In the genomic region with DNA sequence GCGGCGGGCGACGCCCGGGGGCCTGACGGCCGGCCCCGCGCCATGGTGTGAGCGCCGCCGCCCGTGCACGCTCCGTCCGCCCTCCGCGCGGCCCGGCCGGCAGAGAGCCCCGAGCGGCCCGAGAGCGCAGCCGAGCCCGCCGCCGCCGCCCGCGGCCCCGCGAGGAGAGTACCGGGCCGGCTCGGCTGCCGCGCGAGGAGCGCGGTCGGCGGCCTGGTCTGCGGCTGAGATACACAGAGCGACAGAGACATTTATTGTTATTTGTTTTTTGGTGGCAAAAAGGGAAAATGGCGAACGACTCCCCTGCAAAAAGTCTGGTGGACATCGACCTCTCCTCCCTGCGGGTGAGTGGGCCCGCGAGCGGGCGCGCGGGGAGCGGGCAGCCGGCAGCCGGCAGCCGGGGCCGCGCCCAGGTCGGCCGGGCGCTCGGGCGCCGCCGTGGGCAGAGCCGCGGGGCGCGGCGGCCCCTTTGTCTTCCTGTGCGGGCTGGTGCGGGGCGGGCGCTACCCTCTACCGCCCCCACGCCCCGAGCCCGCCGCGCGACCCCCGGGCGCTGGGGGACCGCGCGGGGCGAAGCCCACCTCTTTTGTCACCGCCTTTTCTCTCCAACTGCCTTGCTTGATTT, we compare ENCODE assay signal across 8 cellular contexts. TPM values are rescaled to one million over a fixed set of nuclear protein-coding genes. Genes with fewer than 3 reads are reported as not detected.
DNase-seq lines count a peak whose midpoint lies in the region; ATAC-seq lines count a peak whose summit lies in the region.

No MANE protein-coding gene starts in this region.

- no peak overlapping the region for H3K27ac Mint-ChIP-seq in memory B cell

- H3K4me3 Mint-ChIP-seq in memory B cell = peak overlapping the region; percentile 73

- no peaks in the 10 kb centered on the region; the same call in 1 of the 2 replicates for H3K9me3 ChIP-seq in NT2/D1 (ENCODE audit: insufficient read depth, low read length)

- no peaks in the 10 kb centered on the region for H3K4me1 ChIP-seq in NT2/D1 (ENCODE audit: insufficient read depth, insufficient read length)
- peaks cover 2% of the 10 kb centered on the region for H3K4me1 ChIP-seq in urinary bladder (ENCODE audit: insufficient read depth)

- DNase-seq in EH (ENCODE audit: low read depth) (peak; percentile 23), NT2/D1 (ENCODE audit: low read depth, low spot score) (no peak), memory B cell (ENCODE audit: low spot score in 2 of 2) (peak in 1 of 2 donors; percentile 44), NCI-H446 (lab: John Stamatoyannopoulos, UW) (no peak), ureter (ENCODE audit: low spot score) (no peak)
- DNase-seq in central memory CD4-positive, alpha-beta T cell = peak; percentile 24

- H3K36me3 ChIP-seq in NT2/D1 (ENCODE audit: insufficient read depth, insufficient read length, low read length) (peaks cover 37% of the 10 kb centered on the region), urinary bladder (ENCODE audit: insufficient read depth) (no peaks in the 10 kb centered on the region)

- peaks cover 12% of the 10 kb centered on the region for H3K36me3 Mint-ChIP-seq in memory B cell

- peak overlapping the region; percentile 78 for H3K27ac ChIP-seq in urinary bladder (ENCODE audit: low read depth)

- H3K4me1 Mint-ChIP-seq in memory B cell = peaks cover 16% of the 10 kb centered on the region

- under 1% methylated on average over 92 of the region's 92 CpGs for WGBS in urinary bladder

- no peaks in the 10 kb centered on the region for H3K27me3 Mint-ChIP-seq in memory B cell

- H3K27me3 ChIP-seq in NT2/D1 (ENCODE audit: insufficient read depth, insufficient read length) = peaks cover 3% of the 10 kb centered on the region

- ATAC-seq in GM21576 (IDR thresholded peaks at IDR 0.05; ENCODE audit: unreplicated experiment) (peak; percentile 45), memory B cell (ENCODE audit: low read depth) (peak; percentile 47)

- peak overlapping the region; percentile 87 for H3K4me3 ChIP-seq in NT2/D1 (ENCODE audit: insufficient read length, low read depth)
- peak overlapping the region; percentile 86 for H3K4me3 ChIP-seq in urinary bladder (ENCODE audit: low read depth, low read length)

- peak overlapping the region; percentile 93 for H3K9ac ChIP-seq in NT2/D1 (ENCODE audit: insufficient read length, low read depth)

- H3K9me3 Mint-ChIP-seq in memory B cell = peaks cover 4% of the 10 kb centered on the region

RNA-seq across cellular contexts. Expression of a gene that starts 0.4 kb away (rescaled TPM):
- total RNA-seq in urinary bladder (75.7 TPM), ureter (49.9 TPM)
- 26.5 TPM for polyA plus RNA-seq in urinary bladder

Comparison
In these comparisons a context has a peak if more than half of its experiments do, and no peak if none do; other contexts are left out.
1. DNase-seq: peak in EH (single experiment) and central memory CD4-positive, alpha-beta T cell (single experiment); none in NT2/D1 (single experiment), NCI-H446 (0 of 2) and ureter (single experiment).